1 cellular context compared by ENCODE assay signal in genomic region chr6:151096255-151096612, GRCh38.
TF ChIP-seq lines count a peak whose summit lies in the region.

No MANE protein-coding gene starts in this region.

TF ChIP-seq in HepG2, 621 proteins besides CTCF, POLR2A, EP300 and RAD21 (continued from another document and continues in another):
- TF ChIP-seq GRHL1 (CRISPR knock-in tag; conservative IDR thresholded peaks at IDR 0.05) (no peak), SAP130 (CRISPR knock-in tag; IDR thresholded peaks at IDR 0.05; ENCODE audit: low read depth) (peak; percentile 60), MAFK (conservative IDR thresholded peaks at IDR 0.05 in 1 of 2, IDR thresholded peaks at IDR 0.05 in 1 of 2; ENCODE audit: low read length in 2 of 2) (peak in 1 of 2 experiments; percentile 38; a peak in 1 of 4 replicates), HMGA1 (CRISPR knock-in tag; conservative IDR thresholded peaks at IDR 0.05) (no peak), ZNF101 (CRISPR knock-in tag; IDR thresholded peaks at IDR 0.05; ENCODE audit: borderline replicate concordance, low read depth) (no peak), KLF15 (CRISPR knock-in tag; IDR thresholded peaks at IDR 0.05; ENCODE audit: borderline replicate concordance) (no peak), CREM (IDR thresholded peaks at IDR 0.05) (peak; percentile 72; the same call in 1 of the 2 replicates), CREM (CRISPR knock-in tag; IDR thresholded peaks at IDR 0.05) (no peak), ZFP37 (CRISPR knock-in tag; IDR thresholded peaks at IDR 0.05; ENCODE audit: borderline replicate concordance) (no peak), ZNF326 (CRISPR knock-in tag; IDR thresholded peaks at IDR 0.05; ENCODE audit: borderline replicate concordance) (no peak), RERE (CRISPR knock-in tag; IDR thresholded peaks at IDR 0.05; ENCODE audit: low read depth) (peak; percentile 87; the same call in 1 of the 2 replicates), ASH2L (IDR thresholded peaks at IDR 0.05; ENCODE audit: insufficient read length, low read depth, low read length) (peak; percentile 88), ZBED4 (CRISPR knock-in tag; IDR thresholded peaks at IDR 0.05; ENCODE audit: borderline replicate concordance) (no peak; the same call in 1 of the 2 replicates), ZNF609 (CRISPR knock-in tag; IDR thresholded peaks at IDR 0.05; ENCODE audit: borderline replicate concordance) (peak; percentile 31; the same call in 1 of the 2 replicates), ZNF143 (CRISPR knock-in tag; IDR thresholded peaks at IDR 0.05) (no peak), NR2F1 (CRISPR knock-in tag; IDR thresholded peaks at IDR 0.05) (peak in 1 of 2 experiments; percentile 75; a peak in 2 of 4 replicates), ARID5B (CRISPR knock-in tag; IDR thresholded peaks at IDR 0.05) (peak; percentile 95)
- TF ChIP-seq, protein P1, sequence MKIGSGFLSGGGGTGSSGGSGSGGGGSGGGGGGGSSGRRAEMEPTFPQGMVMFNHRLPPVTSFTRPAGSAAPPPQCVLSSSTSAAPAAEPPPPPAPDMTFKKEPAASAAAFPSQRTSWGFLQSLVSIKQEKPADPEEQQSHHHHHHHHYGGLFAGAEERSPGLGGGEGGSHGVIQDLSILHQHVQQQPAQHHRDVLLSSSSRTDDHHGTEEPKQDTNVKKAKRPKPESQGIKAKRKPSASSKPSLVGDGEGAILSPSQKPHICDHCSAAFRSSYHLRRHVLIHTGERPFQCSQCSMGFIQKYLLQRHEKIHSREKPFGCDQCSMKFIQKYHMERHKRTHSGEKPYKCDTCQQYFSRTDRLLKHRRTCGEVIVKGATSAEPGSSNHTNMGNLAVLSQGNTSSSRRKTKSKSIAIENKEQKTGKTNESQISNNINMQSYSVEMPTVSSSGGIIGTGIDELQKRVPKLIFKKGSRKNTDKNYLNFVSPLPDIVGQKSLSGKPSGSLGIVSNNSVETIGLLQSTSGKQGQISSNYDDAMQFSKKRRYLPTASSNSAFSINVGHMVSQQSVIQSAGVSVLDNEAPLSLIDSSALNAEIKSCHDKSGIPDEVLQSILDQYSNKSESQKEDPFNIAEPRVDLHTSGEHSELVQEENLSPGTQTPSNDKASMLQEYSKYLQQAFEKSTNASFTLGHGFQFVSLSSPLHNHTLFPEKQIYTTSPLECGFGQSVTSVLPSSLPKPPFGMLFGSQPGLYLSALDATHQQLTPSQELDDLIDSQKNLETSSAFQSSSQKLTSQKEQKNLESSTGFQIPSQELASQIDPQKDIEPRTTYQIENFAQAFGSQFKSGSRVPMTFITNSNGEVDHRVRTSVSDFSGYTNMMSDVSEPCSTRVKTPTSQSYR (CRISPR knock-in tag; IDR thresholded peaks at IDR 0.05; ENCODE audit: borderline replicate concordance) = peak; percentile 76
- TF ChIP-seq, protein P2, sequence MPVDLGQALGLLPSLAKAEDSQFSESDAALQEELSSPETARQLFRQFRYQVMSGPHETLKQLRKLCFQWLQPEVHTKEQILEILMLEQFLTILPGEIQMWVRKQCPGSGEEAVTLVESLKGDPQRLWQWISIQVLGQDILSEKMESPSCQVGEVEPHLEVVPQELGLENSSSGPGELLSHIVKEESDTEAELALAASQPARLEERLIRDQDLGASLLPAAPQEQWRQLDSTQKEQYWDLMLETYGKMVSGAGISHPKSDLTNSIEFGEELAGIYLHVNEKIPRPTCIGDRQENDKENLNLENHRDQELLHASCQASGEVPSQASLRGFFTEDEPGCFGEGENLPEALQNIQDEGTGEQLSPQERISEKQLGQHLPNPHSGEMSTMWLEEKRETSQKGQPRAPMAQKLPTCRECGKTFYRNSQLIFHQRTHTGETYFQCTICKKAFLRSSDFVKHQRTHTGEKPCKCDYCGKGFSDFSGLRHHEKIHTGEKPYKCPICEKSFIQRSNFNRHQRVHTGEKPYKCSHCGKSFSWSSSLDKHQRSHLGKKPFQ (CRISPR knock-in tag; IDR thresholded peaks at IDR 0.05; ENCODE audit: insufficient replicate concordance) = peak; percentile 64
